In the genomic region with DNA sequence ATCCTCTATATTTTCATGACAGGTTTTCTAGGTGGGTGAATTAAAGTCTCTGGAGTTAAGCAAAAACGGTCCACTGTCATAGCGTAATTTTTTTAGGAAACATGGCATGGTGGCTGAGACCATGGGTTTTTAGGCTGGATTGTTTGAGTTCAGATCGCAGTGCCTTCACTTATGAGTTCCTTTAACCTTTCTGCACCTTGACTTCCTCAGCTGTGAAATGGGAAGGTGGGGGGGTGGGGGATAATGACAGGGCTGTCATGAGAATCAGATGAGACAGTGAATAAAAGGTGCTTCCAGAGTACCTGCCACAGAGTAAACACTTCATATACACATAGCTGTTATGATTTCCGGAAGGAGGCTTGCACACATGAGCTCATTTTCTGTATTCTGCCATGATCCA, we compare ENCODE assay signal across 22 cellular contexts. TPM values are rescaled to one million over a fixed set of nuclear protein-coding genes. Genes with fewer than 3 reads are reported as not detected.
DNase-seq lines count a peak whose midpoint lies in the region; ATAC-seq, FAIRE-seq and TF ChIP-seq lines count a peak whose summit lies in the region.
"Had no signal": no experiment of that assay in that cellular context is flagged by ENCODE, and none has a peak within 500 bp of the region (broad histone marks: within the 10 kb centered on the region; RNA-seq: fewer than 3 reads in every experiment).

No MANE protein-coding gene starts in this region.

- peak overlapping the region; percentile 59 for H3K9ac ChIP-seq in mesenchymal stem cell (ENCODE audit: low read length)

- H4K91ac ChIP-seq in mesenchymal stem cell (ENCODE audit: low read length): no peak overlapping the region

- ATAC-seq in A549: no peak
- ATAC-seq: activated T-helper 17 cell treated with anti-CD3 and anti-CD28 coated beads, Interleukin-2, amount 50 U/mL, for 72 hours; gastrocnemius medialis; psoas muscle had no signal

- H2AFZ ChIP-seq in mesenchymal stem cell (ENCODE audit: low read depth, low read length): no peak overlapping the region

- H4K8ac ChIP-seq in mesenchymal stem cell (ENCODE audit: low read length): no peak overlapping the region

- no peak for TF ChIP-seq POLR2A in A549 (IDR thresholded peaks at IDR 0.05; ENCODE audit: low read length)

- intact Hi-C loops in posterior vena cava (cut with DNase I): no loop called here

- no peak for FAIRE-seq in A549 (lab: Jason Lieb, UNC)
- FAIRE-seq: bronchial epithelial cell, GM18507, TTC549 had no signal

- H3K9me3 ChIP-seq in A549 (no peaks in the 10 kb centered on the region), WERI-Rb-1 (ENCODE audit: severe bottlenecking) (no peaks in the 10 kb centered on the region), mesenchymal stem cell (ENCODE audit: control insufficient read depth, low read length) (no peaks in the 10 kb centered on the region)
- H3K9me3 ChIP-seq: gastrocnemius medialis, psoas muscle had no signal

- H3K27me3 ChIP-seq in WERI-Rb-1 (ENCODE audit: insufficient read depth, low read depth, severe bottlenecking): no peaks in the 10 kb centered on the region
- no peaks in the 10 kb centered on the region for H3K27me3 ChIP-seq in mesenchymal stem cell (ENCODE audit: control insufficient read depth in 1 of 2, insufficient read depth in 1 of 2, low read length in 2 of 2)
- H3K27me3 ChIP-seq: gastrocnemius medialis had no signal

- peak overlapping the region; percentile 53 for H3K4me2 ChIP-seq in A549
- H3K4me2 ChIP-seq in mesenchymal stem cell (ENCODE audit: low read length, poor library complexity, severe bottlenecking): no peak overlapping the region

- H2AK5ac ChIP-seq in mesenchymal stem cell (ENCODE audit: low read length, severe bottlenecking): peak overlapping the region; percentile 95

- peaks cover 40% of the 10 kb centered on the region for H3K4me1 ChIP-seq in A549
- H3K4me1 ChIP-seq in mesenchymal stem cell (ENCODE audit: control insufficient read depth, insufficient read depth, low read depth, low read length): peaks cover 17% of the 10 kb centered on the region

- DNase-seq in A549 (ENCODE audit: low read depth in 1 of 2, low spot score in 1 of 2) (no peak), DMS53 treated with DMSO at 0.1 percent for 48 hours (lab: John Stamatoyannopoulos, UW; ENCODE audit: unreplicated experiment) (peak; percentile 51), WERI-Rb-1 (no peak), mesenchymal stem cell (no peak), NCI-H2107 treated with DMSO at 0.1 percent for 48 hours (lab: John Stamatoyannopoulos, UW; ENCODE audit: unreplicated experiment) (no peak), posterior vena cava (ENCODE audit: low spot score) (no peak), hypothalamus (lab: John Stamatoyannopoulos, UW) (no peak), HCEC 1CT (no peak)
- DNase-seq: activated CD4-positive, alpha-beta T cell treated with anti-CD3 and anti-CD28 coated beads, Interleukin-2, amount 10 ng/mL, durations not matched to agents 24 days and 14 days; COR-L47; dermis blood vessel endothelial cell; gastrocnemius medialis; NCI-H146; NCI-H2227 treated with DMSO at 0.1 percent for 48 hours; psoas muscle; substantia nigra had no signal

- peak overlapping the region; percentile 47 for H2BK5ac ChIP-seq in mesenchymal stem cell (ENCODE audit: low read depth, low read length, poor library complexity, severe bottlenecking)

- CTCF ChIA-PET in A549 (lab: Yijun Ruan, JAX): interaction anchor here (0.7 to 15.7 kb wide), 13 partner anchors 8 to 515 kb away, joined by 3 to 185 read pairs (median 5); partner anchors contain the start of gene PRCD

- H2BK12ac ChIP-seq in mesenchymal stem cell (ENCODE audit: low read length in 2 of 2): peak overlapping the region; percentile 4 to 69

- no peak for TF ChIP-seq CTCF in A549 (IDR thresholded peaks at IDR 0.05)
- no peak for TF ChIP-seq CTCF in WERI-Rb-1 (IDR thresholded peaks at IDR 0.05; ENCODE audit: low read depth, low read length)

- TF ChIP-seq EP300 in A549 (IDR thresholded peaks at IDR 0.05): no peak

- 65% methylated on average over 4 of the region's 4 CpGs for WGBS in A549 (ENCODE audit: missing lambda C conversion rate)
- WGBS in mesenchymal stem cell: 94% methylated on average over 3 of the region's 4 CpGs

- H3K27ac ChIP-seq in A549 (peak overlapping the region; percentile 78 to 87), WERI-Rb-1 (peak overlapping the region; percentile 40), mesenchymal stem cell (ENCODE audit: low read length, poor library complexity, severe bottlenecking) (no peak overlapping the region)

- H3K79me1 ChIP-seq in mesenchymal stem cell (replicated peaks; ENCODE audit: low read length, poor library complexity, severe bottlenecking): peaks cover 3% of the 10 kb centered on the region

- H3K23ac ChIP-seq in mesenchymal stem cell (ENCODE audit: low read length in 2 of 2): no peak overlapping the region

- H3K4me3 ChIP-seq in A549 (no peak overlapping the region), WERI-Rb-1 (ENCODE audit: low read depth, low read length) (no peak overlapping the region), mesenchymal stem cell (ENCODE audit: insufficient read depth in 1 of 2, low read depth in 1 of 2, low read length in 2 of 2) (no peak overlapping the region)
- H3K4me3 ChIP-seq: gastrocnemius medialis, psoas muscle had no signal

- peak overlapping the region; percentile 6 to 91 for H3K4ac ChIP-seq in mesenchymal stem cell (ENCODE audit: low read depth in 1 of 2, low read length in 2 of 2)

- peak overlapping the region; percentile 42 for H2BK120ac ChIP-seq in mesenchymal stem cell (ENCODE audit: low read depth, low read length)

- no peak overlapping the region for H3K14ac ChIP-seq in mesenchymal stem cell (ENCODE audit: low read length in 2 of 2)

- H3K36me3 ChIP-seq in WERI-Rb-1: no peaks in the 10 kb centered on the region; the same call in 1 of the 2 replicates
- H3K36me3 ChIP-seq in mesenchymal stem cell (ENCODE audit: control insufficient read depth in 1 of 2, insufficient read depth in 2 of 2, low read depth in 1 of 2, low read length in 2 of 2): peaks cover 0 to 3% of the 10 kb centered on the region in 2 experiments
- H3K36me3 ChIP-seq: gastrocnemius medialis had no signal

- POLR2A ChIA-PET in A549 (lab: Yijun Ruan, JAX): interaction anchor here (1.3 kb wide), 1 partner anchor 11 kb away, joined by 4 read pairs; no protein-coding TSS in a partner anchor

- peak overlapping the region in 1 of 2 experiments; percentile 85 for H3K18ac ChIP-seq in mesenchymal stem cell (ENCODE audit: low read depth in 1 of 2, low read length in 2 of 2)

- TF ChIP-seq RAD21 in A549 (conservative IDR thresholded peaks at IDR 0.05 in 1 of 2, IDR thresholded peaks at IDR 0.05 in 1 of 2): no peak

- peak overlapping the region; percentile 39 for H2BK15ac ChIP-seq in mesenchymal stem cell (ENCODE audit: low read depth, poor library complexity, severe bottlenecking)

TF ChIP-seq in A549, 52 proteins besides CTCF, POLR2A, EP300 and RAD21:
- TF ChIP-seq EHF (CRISPR knock-in tag; IDR thresholded peaks at IDR 0.05) (no peak), RCOR1 (IDR thresholded peaks at IDR 0.05; ENCODE audit: low read depth, low read length) (no peak), ZNF302 (CRISPR knock-in tag; IDR thresholded peaks at IDR 0.05) (no peak), ZFP36 (IDR thresholded peaks at IDR 0.05; ENCODE audit: borderline replicate concordance, partially characterized antibody) (no peak), GATA3 (IDR thresholded peaks at IDR 0.05; ENCODE audit: borderline replicate concordance) (no peak), CBX2 (IDR thresholded peaks at IDR 0.05; ENCODE audit: borderline replicate concordance, low read depth) (no peak), TFCP2L1 (CRISPR knock-in tag; IDR thresholded peaks at IDR 0.05) (no peak), CEBPB (IDR thresholded peaks at IDR 0.05) (no peak)

RNA-seq across cellular contexts. Expression of gene PRCD, which starts 11.8 kb away (rescaled TPM):
- polyA plus RNA-seq in A549 (2011; rRNA removed) (0.26 TPM in 1 of 2 replicates, not detected in the other), A549 (2017; fragmentation: RNase III; extraction: RNeasy Plus Mini Kit Qiagen cat#74134 plus additional on column Dnase treatment) (not detected in 3 replicates)
- not detected in 2 replicates for polyA plus RNA-seq in A549 (2012; cell fraction: cytosol; rRNA removed)
- 0.06 and 0.07 TPM in 2 replicates for polyA plus RNA-seq in A549 (2012; cell fraction: nucleus; rRNA removed)
- not detected in 2 replicates for polyA minus RNA-seq in A549 (2011; rRNA and poly(A)+ RNA removed)
- 13.5 TPM for polyA plus RNA-seq in mesenchymal stem cell (2013, experiment 1 of 2)
- polyA plus RNA-seq in mesenchymal stem cell (2013, experiment 2 of 2): 14.0 TPM
- 1 to 10 TPM; 1.6 to 4.7 TPM for total RNA-seq in posterior vena cava
- total RNA-seq: activated CD4-positive, alpha-beta T cell treated with anti-CD3 and anti-CD28 coated beads, Interleukin-2, amount 10 ng/mL, durations not matched to agents 24 days and 14 days; activated T-helper 17 cell treated with anti-CD3 and anti-CD28 coated beads, Interleukin-2, amount 50 U/mL, for 72 hours; bronchial epithelial cell; HT1080 had no signal

RNA-seq across cellular contexts. Expression of gene CYGB, which starts 14.2 kb away (rescaled TPM):
- polyA plus RNA-seq in A549 (2011; rRNA removed) (1.1 and 1.2 TPM in 2 replicates), A549 (2017; fragmentation: RNase III; extraction: RNeasy Plus Mini Kit Qiagen cat#74134 plus additional on column Dnase treatment) (1.1 to 2.0 TPM (median 1.3 TPM) in 3 replicates)
- polyA plus RNA-seq in A549 (2012; cell fraction: cytosol; rRNA removed): 0.56 and 1.0 TPM in 2 replicates
- polyA plus RNA-seq in A549 (2012; cell fraction: nucleus; rRNA removed): 0.54 and 0.76 TPM in 2 replicates
- 1.4 and 2.2 TPM in 2 replicates for polyA minus RNA-seq in A549 (2011; rRNA and poly(A)+ RNA removed)
- 313 TPM for polyA plus RNA-seq in mesenchymal stem cell (2013, experiment 1 of 2)
- 315 TPM for polyA plus RNA-seq in mesenchymal stem cell (2013, experiment 2 of 2)
- total RNA-seq in posterior vena cava: 10 to 100 TPM; 16.3 to 24.5 TPM
- total RNA-seq: activated CD4-positive, alpha-beta T cell treated with anti-CD3 and anti-CD28 coated beads, Interleukin-2, amount 10 ng/mL, durations not matched to agents 24 days and 14 days; activated T-helper 17 cell treated with anti-CD3 and anti-CD28 coated beads, Interleukin-2, amount 50 U/mL, for 72 hours had no signal

RNA-seq across cellular contexts. Expression of gene ST6GALNAC2, which starts 34.0 kb away (rescaled TPM):
- polyA plus RNA-seq in A549 (2011; rRNA removed) (0.74 and 0.78 TPM in 2 replicates), A549 (2017; fragmentation: RNase III; extraction: RNeasy Plus Mini Kit Qiagen cat#74134 plus additional on column Dnase treatment) (0.30 to 0.59 TPM (median 0.41 TPM) in 3 replicates)
- polyA plus RNA-seq in A549 (2012; cell fraction: cytosol; rRNA removed): 0.16 and 0.44 TPM in 2 replicates
- 0.26 and 0.36 TPM in 2 replicates for polyA plus RNA-seq in A549 (2012; cell fraction: nucleus; rRNA removed)
- polyA minus RNA-seq in A549 (2011; rRNA and poly(A)+ RNA removed): 0.25 and 0.58 TPM in 2 replicates
- polyA plus RNA-seq in mesenchymal stem cell (2013, experiment 1 of 2): 0.72 TPM
- polyA plus RNA-seq in mesenchymal stem cell (2013, experiment 2 of 2): 0.78 TPM
- 1 to 10 TPM; 3.0 to 3.1 TPM for total RNA-seq in posterior vena cava
- total RNA-seq: activated CD4-positive, alpha-beta T cell treated with anti-CD3 and anti-CD28 coated beads, Interleukin-2, amount 10 ng/mL, durations not matched to agents 24 days and 14 days; HT1080 had no signal
- polyA plus RNA-seq: neural cell had no signal

RNA-seq across cellular contexts. Expression of gene RHBDF2, which starts 50.5 kb away (rescaled TPM):
- polyA plus RNA-seq in A549 (2011; rRNA removed) (14.0 and 19.9 TPM in 2 replicates), A549 (2017; fragmentation: RNase III; extraction: RNeasy Plus Mini Kit Qiagen cat#74134 plus additional on column Dnase treatment) (42.9 to 50.2 TPM (median 46.0 TPM) in 3 replicates)
- polyA plus RNA-seq in A549 (2012; cell fraction: cytosol; rRNA removed): 37.0 and 54.6 TPM in 2 replicates
- polyA plus RNA-seq in A549 (2012; cell fraction: nucleus; rRNA removed): 149 and 184 TPM in 2 replicates
- 17.4 and 22.8 TPM in 2 replicates for polyA minus RNA-seq in A549 (2011; rRNA and poly(A)+ RNA removed)
- polyA plus RNA-seq in mesenchymal stem cell (2013, experiment 1 of 2): 19.9 TPM
- polyA plus RNA-seq in mesenchymal stem cell (2013, experiment 2 of 2): 18.4 TPM
- total RNA-seq in posterior vena cava: 10 to 100 TPM; 26.7 to 31.4 TPM
- polyA plus RNA-seq: neural cell had no signal
